8 cellular contexts compared by ENCODE assay signal in the genomic region with DNA sequence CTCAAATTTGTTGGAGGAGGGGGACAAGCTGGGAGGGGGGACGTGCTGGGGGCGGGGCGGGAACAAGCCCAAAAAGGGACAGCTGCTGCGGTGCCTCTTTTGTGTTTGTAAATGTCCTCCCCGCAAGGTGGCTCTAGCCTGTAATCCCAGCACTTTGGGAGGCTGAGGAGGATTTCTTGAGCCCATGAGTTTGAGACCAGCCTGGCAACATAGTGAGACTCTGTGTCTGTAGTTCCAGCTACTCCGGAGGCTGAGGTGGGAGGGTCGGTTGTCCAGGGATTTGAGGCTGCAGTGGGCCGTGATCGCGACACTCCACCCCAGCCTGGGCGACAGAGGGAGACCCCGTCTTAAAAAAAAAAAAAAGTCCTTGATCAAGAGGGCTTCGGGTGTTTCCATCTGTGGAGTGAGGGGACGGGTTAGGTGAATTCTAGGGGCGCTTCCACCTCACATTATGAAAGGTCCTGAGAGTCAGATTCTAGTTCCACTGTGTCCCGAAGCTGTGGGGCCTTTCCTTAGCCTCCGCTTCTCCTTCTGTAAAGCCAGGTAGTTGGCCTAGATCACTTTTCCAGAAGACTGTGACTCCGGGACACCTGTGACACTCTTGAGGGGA. TPM values are rescaled to one million over a fixed set of nuclear protein-coding genes. Genes with fewer than 3 reads are reported as not detected.
DNase-seq lines count a peak whose midpoint lies in the region; ATAC-seq and TF ChIP-seq lines count a peak whose summit lies in the region.

No MANE protein-coding gene starts in this region.

- no peak for DNase-seq in activated naive CD4-positive, alpha-beta T cell treated with anti-CD3 and anti-CD28 coated beads for 36 hours
- no peak for DNase-seq in activated naive CD4-positive, alpha-beta T cell treated with Interleukin-2 at 50 U/mL for 16 hours
- DNase-seq in SK-MEL-5 (ENCODE audit: low read depth, low spot score) (peak; percentile 47), erythroblast (lab: John Stamatoyannopoulos, UW) (peak; percentile 45 to 60), neural progenitor cell (ENCODE audit: low spot score) (peak; percentile 69)

- peaks cover 6% of the 10 kb centered on the region for H3K36me3 ChIP-seq in neural progenitor cell

- H3K27ac Mint-ChIP-seq in activated naive CD4-positive, alpha-beta T cell treated with anti-CD3 and anti-CD28 coated beads for 36 hours: no peak overlapping the region
- peak overlapping the region; percentile 87 for H3K27ac Mint-ChIP-seq in neural progenitor cell

- no peak for TF ChIP-seq POLR2A in erythroblast (IDR thresholded peaks at IDR 0.05; ENCODE audit: low read length)
- TF ChIP-seq POLR2A in GM18505 (IDR thresholded peaks at IDR 0.05; ENCODE audit: borderline replicate concordance, extremely low read depth, insufficient read depth, insufficient read length): no peak

- H3K4me2 ChIP-seq in neural progenitor cell: peak overlapping the region; percentile 81

- no peak overlapping the region for H3K27ac ChIP-seq in neural progenitor cell

- peak overlapping the region; percentile 55 for H3K4me3 Mint-ChIP-seq in activated naive CD4-positive, alpha-beta T cell treated with anti-CD3 and anti-CD28 coated beads for 36 hours
- H3K4me3 Mint-ChIP-seq in neural progenitor cell: peak overlapping the region; percentile 91

- peaks cover 25% of the 10 kb centered on the region for H3F3A ChIP-seq in neural progenitor cell (ENCODE audit: low read depth)

- H3K4me1 Mint-ChIP-seq in activated naive CD4-positive, alpha-beta T cell treated with anti-CD3 and anti-CD28 coated beads for 36 hours (ENCODE audit: low read depth): peaks cover 19% of the 10 kb centered on the region
- peaks cover 30% of the 10 kb centered on the region for H3K4me1 Mint-ChIP-seq in neural progenitor cell

- H3K27me3 Mint-ChIP-seq in activated naive CD4-positive, alpha-beta T cell treated with anti-CD3 and anti-CD28 coated beads for 36 hours (ENCODE audit: low read depth): peaks cover 45% of the 10 kb centered on the region
- H3K27me3 Mint-ChIP-seq in neural progenitor cell (ENCODE audit: insufficient read depth, low read depth): peaks cover 10% of the 10 kb centered on the region

- in situ Hi-C loops in SK-MEL-5 (cut with HindIII; ENCODE audit: low pct_unique_long_range_greater_than_20kb, low sequenced_read_pairs): no loop called here

- no peak overlapping the region for H3K9ac ChIP-seq in neural progenitor cell

- H3K27me3 ChIP-seq in neural progenitor cell: no peaks in the 10 kb centered on the region

- H3K9me3 ChIP-seq in neural progenitor cell (ENCODE audit: low read depth): no peaks in the 10 kb centered on the region

- H3K9me3 Mint-ChIP-seq in activated naive CD4-positive, alpha-beta T cell treated with anti-CD3 and anti-CD28 coated beads for 36 hours: no peaks in the 10 kb centered on the region
- peaks cover 11% of the 10 kb centered on the region for H3K9me3 Mint-ChIP-seq in neural progenitor cell

- CTCF ChIA-PET in activated naive CD4-positive, alpha-beta T cell treated with anti-CD3 and anti-CD28 coated beads for 36 hours (lab: Charles Lee): interaction anchor here (0.6 to 1.0 kb wide), 2 partner anchors 400 to 438 kb away, joined by 3 read pairs; a partner anchor contains a TSS

- peak; percentile 31 for TF ChIP-seq CTCF in neural progenitor cell (IDR thresholded peaks at IDR 0.05)

- intact Hi-C loops in activated naive CD4-positive, alpha-beta T cell treated with anti-CD3 and anti-CD28 coated beads for 36 hours (cut with micrococcal nuclease): loop anchor here (5.0 kb wide), 2 partner anchors 175 to 1355 kb away; a partner anchor contains a TSS

- peaks cover 15% of the 10 kb centered on the region for H4K20me1 ChIP-seq in neural progenitor cell (ENCODE audit: low read depth)

- peaks cover 5% of the 10 kb centered on the region for H3K4me1 ChIP-seq in neural progenitor cell

- peak overlapping the region; percentile 72 for H3K4me3 ChIP-seq in neural progenitor cell

- peaks cover 41% of the 10 kb centered on the region for H3K79me2 ChIP-seq in neural progenitor cell (ENCODE audit: low read depth)

- peak overlapping the region; percentile 100 for H2AFZ ChIP-seq in neural progenitor cell (replicated peaks)

- ATAC-seq in esophagus mucosa: no peak
- ATAC-seq in GM18505 (IDR thresholded peaks at IDR 0.05; ENCODE audit: unreplicated experiment): no peak
- ATAC-seq in HG03342 (IDR thresholded peaks at IDR 0.05; ENCODE audit: unreplicated experiment): no peak

- H3K36me3 Mint-ChIP-seq in activated naive CD4-positive, alpha-beta T cell treated with anti-CD3 and anti-CD28 coated beads for 36 hours (ENCODE audit: low read depth): no peaks in the 10 kb centered on the region
- peaks cover 19% of the 10 kb centered on the region for H3K36me3 Mint-ChIP-seq in neural progenitor cell

RNA-seq across cellular contexts. Expression of a gene that starts 0.8 kb away (rescaled TPM):
- 10 to 100 TPM; 36.8 to 43.0 TPM for total RNA-seq in activated naive CD4-positive, alpha-beta T cell treated with anti-CD3 and anti-CD28 coated beads for 36 hours
- 311 and 315 TPM in 2 replicates for total RNA-seq in SK-MEL-5 (2014; rRNA removed; shearing (Covaris generic))
- polyA plus RNA-seq in SK-MEL-5 (2015; cell fraction: cytosol; rRNA removed): 324 and 426 TPM in 2 replicates
- polyA plus RNA-seq in SK-MEL-5 (2015; cell fraction: nucleus; rRNA removed): 230 and 267 TPM in 2 replicates
- 267 and 305 TPM in 2 replicates for total RNA-seq in neural progenitor cell (ENCODE audit: low replicate concordance)
- total RNA-seq in esophagus mucosa: 332 TPM

Comparison
In these comparisons a context has a peak if more than half of its experiments do, and no peak if none do; other contexts are left out.
1. DNase-seq: peak in SK-MEL-5 (single experiment), erythroblast (2 of 2) and neural progenitor cell (single experiment); none in activated naive CD4-positive, alpha-beta T cell treated with anti-CD3 and anti-CD28 coated beads for 36 hours (single experiment) and activated naive CD4-positive, alpha-beta T cell treated with Interleukin-2 at 50 U/mL for 16 hours (single experiment).